In genomic region chr7:67056683-67057082, GRCh38 we compare ENCODE assay signal across 25 cellular contexts.
DNase-seq lines count a peak whose midpoint lies in the region; ATAC-seq, FAIRE-seq and TF ChIP-seq lines count a peak whose summit lies in the region.
"Had no signal": no experiment of that assay in that cellular context is flagged by ENCODE, and none has a peak within 500 bp of the region (broad histone marks: within the 10 kb centered on the region; RNA-seq: fewer than 3 reads in every experiment).

No MANE protein-coding gene starts in this region.

- no peak overlapping the region for H3K18ac ChIP-seq in IMR-90 (ENCODE audit: low read depth, low read length)

- CTCF ChIA-PET in A549 (lab: Yijun Ruan, JAX) = no interaction called here
- CTCF ChIA-PET in IMR-90 (lab: Yijun Ruan, JAX) = no interaction called here
- CTCF ChIA-PET in K562 (lab: Yijun Ruan, JAX; ENCODE audit: low intra/inter-chr PET ratio) = no interaction called here
- CTCF ChIA-PET in PC-3 (lab: Charles Lee) = no interaction called here

- H3K9me2 ChIP-seq in PC-3 (replicated peaks; ENCODE audit: low read length) = no peaks in the 10 kb centered on the region

- DNase-seq in A549 (ENCODE audit: low read depth in 1 of 2, low spot score in 1 of 2) = no peak
- no peak for DNase-seq in IMR-90
- no peak for DNase-seq in K562 (ENCODE audit: extremely low read depth in 1 of 4, low spot score in 3 of 4)
- DNase-seq in T-helper 2 cell = no peak
- DNase-seq in central memory CD4-positive, alpha-beta T cell = no peak
- DNase-seq in PC-3 = no peak
- DNase-seq: 8988T; AML-193; Caco-2; Calu3; CD4-positive, alpha-beta T cell; CD8-positive, alpha-beta T cell; DMS 273 treated with DMSO at 0.1 percent for 48 hours; DMS153; DMS53; DMS79; DND-41; EL; GDM1 had no signal

- H2AK9ac ChIP-seq in IMR-90 (replicated peaks; ENCODE audit: low read depth, low read length, poor library complexity) = no peak overlapping the region

- H3K79me1 ChIP-seq in IMR-90 (ENCODE audit: low read depth in 1 of 2, low read length in 2 of 2) = no peaks in the 10 kb centered on the region

- in situ Hi-C loops in IMR-90 (cut with MboI; ENCODE audit: low sequenced_read_pairs) (no loop called here), K562 (cut with MboI) (no loop called here)

- peak; percentile 23 for FAIRE-seq in A549 (lab: Jason Lieb, UNC)
- FAIRE-seq in K562 (lab: Jason Lieb, UNC) = no peak
- FAIRE-seq: A204.1, GM12878, GM12892, GM18507 had no signal

- H4K8ac ChIP-seq in IMR-90 (ENCODE audit: low read depth in 2 of 2, low read length in 2 of 2) = no peak overlapping the region

- H4K20me1 ChIP-seq in IMR-90 (ENCODE audit: insufficient read depth, low read length) = no peaks in the 10 kb centered on the region
- no peaks in the 10 kb centered on the region for H4K20me1 ChIP-seq in K562 (replicated peaks; ENCODE audit: control insufficient read depth, insufficient read depth, low read length)
- H4K20me1 ChIP-seq in PC-3 (ENCODE audit: low read length) = no peaks in the 10 kb centered on the region
- H4K20me1 ChIP-seq: BLaER1 treated with 17β-estradiol and CSF1 and Interleukin-3, amounts not matched to agents 10 nM and 100 nM had no signal

- H3K4me1 ChIP-seq in A549 (no peaks in the 10 kb centered on the region), IMR-90 (ENCODE audit: control insufficient read depth, insufficient read depth, low read length) (no peaks in the 10 kb centered on the region), K562 (replicated peaks in 1 of 2; ENCODE audit: control insufficient read depth in 2 of 2, insufficient read depth in 2 of 2, low read length in 2 of 2) (no peaks in the 10 kb centered on the region), PC-3 (ENCODE audit: insufficient read depth, low read length) (no peaks in the 10 kb centered on the region)
- H3K4me1 ChIP-seq: BLaER1 treated with 17β-estradiol and CSF1 and Interleukin-3, amounts not matched to agents 10 nM and 100 nM; Caco-2 had no signal

- no peak overlapping the region for H3K27ac ChIP-seq in A549
- H3K27ac ChIP-seq in IMR-90 (ENCODE audit: insufficient read depth, low read length) = no peak overlapping the region
- no peak overlapping the region for H3K27ac ChIP-seq in K562 (ENCODE audit: extremely low read depth, low read depth, low read length)
- no peak overlapping the region for H3K27ac ChIP-seq in PC-3 (ENCODE audit: low read length)
- H3K27ac ChIP-seq: BLaER1 treated with 17β-estradiol and CSF1 and Interleukin-3, amounts not matched to agents 10 nM and 100 nM; C4-2B had no signal

- no peak overlapping the region for H3K56ac ChIP-seq in IMR-90 (ENCODE audit: extremely low read depth, insufficient read depth, low read length)

- peaks cover 2% of the 10 kb centered on the region; the same call in 1 of the 2 replicates for H3K36me3 ChIP-seq in IMR-90 (ENCODE audit: control insufficient read depth, insufficient read depth, low read length)
- H3K36me3 ChIP-seq in K562 (ENCODE audit: control insufficient read depth, insufficient read depth, low read length) = peaks cover 29% of the 10 kb centered on the region; the same call in 2 of the 3 replicates
- H3K36me3 ChIP-seq in PC-3 (ENCODE audit: low read depth, low read length) = peaks cover 2% of the 10 kb centered on the region; the same call in 1 of the 2 replicates

- no peak overlapping the region for H2BK5ac ChIP-seq in IMR-90 (ENCODE audit: low read depth, low read length, poor library complexity, severe bottlenecking)

- H2BK120ac ChIP-seq in IMR-90 (ENCODE audit: low read depth, low read length) = no peak overlapping the region

- dilution Hi-C loops in IMR-90 (cut with HindIII; ENCODE audit: low sequenced_read_pairs, unreplicated experiment) = no loop called here

- no peak overlapping the region for H3K14ac ChIP-seq in IMR-90 (replicated peaks; ENCODE audit: low read depth, low read length)

- H3K79me2 ChIP-seq in K562 (ENCODE audit: control insufficient read depth, insufficient read depth, low read length) (no peaks in the 10 kb centered on the region), PC-3 (ENCODE audit: low read length) (no peaks in the 10 kb centered on the region)

- H3K9me1 ChIP-seq in IMR-90 (ENCODE audit: insufficient read depth, low read length) (no peaks in the 10 kb centered on the region), K562 (ENCODE audit: control insufficient read depth, insufficient read depth, low read length) (no peaks in the 10 kb centered on the region)

- TF ChIP-seq EP300 in A549 (IDR thresholded peaks at IDR 0.05) = no peak
- TF ChIP-seq EP300 in K562 (IDR thresholded peaks at IDR 0.05; ENCODE audit: low read length) = no peak

- H3K27me3 ChIP-seq in IMR-90 (ENCODE audit: control insufficient read depth, insufficient read depth, low read length) (no peaks in the 10 kb centered on the region), K562 (ENCODE audit: control insufficient read depth in 2 of 2, insufficient read depth in 2 of 2, low read length in 2 of 2) (no peaks in the 10 kb centered on the region), PC-3 (ENCODE audit: low read length) (no peaks in the 10 kb centered on the region)
- H3K27me3 ChIP-seq: BLaER1 treated with 17β-estradiol and CSF1 and Interleukin-3, amounts not matched to agents 10 nM and 100 nM had no signal

- H3K9ac ChIP-seq in IMR-90 (ENCODE audit: low read depth, low read length) (no peak overlapping the region), K562 (ENCODE audit: insufficient read depth in 1 of 2, low read depth in 2 of 2, low read length in 2 of 2) (no peak overlapping the region), PC-3 (ENCODE audit: low read length) (no peak overlapping the region)
- H3K9ac ChIP-seq: BLaER1 treated with 17β-estradiol and CSF1 and Interleukin-3, amounts not matched to agents 10 nM and 100 nM had no signal

- H3K4me2 ChIP-seq in A549 (no peak overlapping the region), IMR-90 (ENCODE audit: low read depth, low read length) (no peak overlapping the region), K562 (ENCODE audit: insufficient read depth, low read length) (no peak overlapping the region), PC-3 (ENCODE audit: low read length) (no peak overlapping the region)
- H3K4me2 ChIP-seq: BLaER1 treated with 17β-estradiol and CSF1 and Interleukin-3, amounts not matched to agents 10 nM and 100 nM had no signal

- H3K9me3 ChIP-seq in A549 (no peaks in the 10 kb centered on the region), IMR-90 (ENCODE audit: control insufficient read depth, insufficient read depth, low read length) (no peaks in the 10 kb centered on the region), K562 (replicated peaks; ENCODE audit: control insufficient read depth, insufficient read depth, low read depth, low read length) (no peaks in the 10 kb centered on the region), PC-3 (ENCODE audit: low read length) (no peaks in the 10 kb centered on the region)
- H3K9me3 ChIP-seq: Caco-2 had no signal

- H4K5ac ChIP-seq in IMR-90 (ENCODE audit: low read depth, low read length) = no peak overlapping the region

- no TSS peak for BruUV-seq in IMR-90 (replicated peaks; lab: Mats Ljungman, UMichigan)
- no TSS peak for BruUV-seq in K562 (replicated peaks; lab: Mats Ljungman, UMichigan)
- no TSS peak for BruUV-seq in PC-3 (replicated peaks; lab: Mats Ljungman, UMichigan)

- POLR2A ChIA-PET in A549 (lab: Yijun Ruan, JAX) (no interaction called here), IMR-90 (lab: Charles Lee; ENCODE audit: unreplicated experiment) (no interaction called here), K562 (lab: Yijun Ruan, JAX) (no interaction called here), PC-3 (lab: Charles Lee; ENCODE audit: unreplicated experiment) (no interaction called here)

- no peak for TF ChIP-seq POLR2A in A549 (IDR thresholded peaks at IDR 0.05; ENCODE audit: low read length)
- TF ChIP-seq POLR2A in IMR-90 (IDR thresholded peaks at IDR 0.05; ENCODE audit: low read depth, low read length) = no peak
- TF ChIP-seq POLR2A in K562 (conservative IDR thresholded peaks at IDR 0.05) = no peak

- no peaks in the 10 kb centered on the region for H3F3A ChIP-seq in PC-3 (ENCODE audit: low read length, unreplicated experiment)

- no peak overlapping the region for H3K4me3 ChIP-seq in A549
- no peak overlapping the region for H3K4me3 ChIP-seq in IMR-90 (ENCODE audit: insufficient read depth, low read depth, low read length)
- no peak overlapping the region for H3K4me3 ChIP-seq in K562
- no peak overlapping the region for H3K4me3 ChIP-seq in PC-3 (ENCODE audit: low read length)
- H3K4me3 ChIP-seq: BLaER1 treated with 17β-estradiol and CSF1 and Interleukin-3, amounts not matched to agents 10 nM and 100 nM; GM12878 had no signal

- no peak overlapping the region for H2BK15ac ChIP-seq in IMR-90 (ENCODE audit: low read depth, low read length)

- H2AFZ ChIP-seq in IMR-90 (replicated peaks; ENCODE audit: low read length, poor library complexity) (no peak overlapping the region), K562 (ENCODE audit: low read depth, low read length) (no peak overlapping the region), PC-3 (ENCODE audit: low read length) (no peak overlapping the region)

- intact Hi-C loops in IMR-90 (cut with micrococcal nuclease) = no loop called here
- intact Hi-C loops in K562 (cut with micrococcal nuclease) = no loop called here
- intact Hi-C loops in PC-3 (cut with micrococcal nuclease) = no loop called here

- no peak for ATAC-seq in A549
- no peak for ATAC-seq in IMR-90 (ENCODE audit: low read depth)
- no peak for ATAC-seq in K562
- no peak for ATAC-seq in PC-3
- ATAC-seq: CD8-positive, alpha-beta T cell; GM12878 had no signal

- no peak overlapping the region for H2AK5ac ChIP-seq in IMR-90 (ENCODE audit: low read depth, low read length)

- H4K91ac ChIP-seq in IMR-90 (ENCODE audit: insufficient read depth, low read depth, low read length) = no peak overlapping the region

- TF ChIP-seq RAD21 in A549 (conservative IDR thresholded peaks at IDR 0.05 in 1 of 2, IDR thresholded peaks at IDR 0.05 in 1 of 2) (no peak), IMR-90 (IDR thresholded peaks at IDR 0.05; ENCODE audit: low read length) (no peak), K562 (CRISPR knock-in tag; conservative IDR thresholded peaks at IDR 0.05 in 1 of 2, IDR thresholded peaks at IDR 0.05 in 1 of 2) (no peak)

- H2BK20ac ChIP-seq in IMR-90 (ENCODE audit: low read depth, low read length) = no peak overlapping the region

- WGBS in A549 (ENCODE audit: missing lambda C conversion rate) = 99% methylated on average over 2 of the region's 2 CpGs
- WGBS in IMR-90 (ENCODE audit: extremely low coverage in 2 of 2, insufficient read length in 1 of 2), 2 experiments = no CpG with 5 or more reads among the region's 2 CpGs
- 94% methylated on average over 2 of the region's 2 CpGs for WGBS in K562 (ENCODE audit: insufficient coverage, low coverage, missing lambda C conversion rate)

- no peak overlapping the region for H3K4ac ChIP-seq in IMR-90 (ENCODE audit: low read depth, low read length)

- TF ChIP-seq CTCF in A549 (IDR thresholded peaks at IDR 0.05) (no peak), IMR-90 (conservative IDR thresholded peaks at IDR 0.05; ENCODE audit: low read depth, low read length) (no peak), K562 (IDR thresholded peaks at IDR 0.05 in 2 of 3, conservative IDR thresholded peaks at IDR 0.05 in 1 of 3; ENCODE audit: insufficient read depth in 2 of 3, low read depth in 1 of 3, low read length in 3 of 3) (no peak), PC-3 (conservative IDR thresholded peaks at IDR 0.05; ENCODE audit: low read depth, low read length) (no peak)

- no peak overlapping the region for H3K23ac ChIP-seq in IMR-90 (ENCODE audit: low read depth, low read length)

TF ChIP-seq in K562, 482 proteins besides CTCF, POLR2A, EP300 and RAD21 (continues in another document):
- TF ChIP-seq ZNF316 (IDR thresholded peaks at IDR 0.05) (peak; percentile 76), ELF1 (tag; IDR thresholded peaks at IDR 0.05) (no peak)

Comparison
In these comparisons a context has a peak if more than half of its experiments do, and no peak if none do; other contexts are left out.
1. Of the 35 proteins assayed by ChIP-seq in both K562 and A549: peak only in K562: none; only in A549: none; in both: MAFK; in neither: 34.